ENCODE assay signal across 16 cellular contexts in the genomic region with DNA sequence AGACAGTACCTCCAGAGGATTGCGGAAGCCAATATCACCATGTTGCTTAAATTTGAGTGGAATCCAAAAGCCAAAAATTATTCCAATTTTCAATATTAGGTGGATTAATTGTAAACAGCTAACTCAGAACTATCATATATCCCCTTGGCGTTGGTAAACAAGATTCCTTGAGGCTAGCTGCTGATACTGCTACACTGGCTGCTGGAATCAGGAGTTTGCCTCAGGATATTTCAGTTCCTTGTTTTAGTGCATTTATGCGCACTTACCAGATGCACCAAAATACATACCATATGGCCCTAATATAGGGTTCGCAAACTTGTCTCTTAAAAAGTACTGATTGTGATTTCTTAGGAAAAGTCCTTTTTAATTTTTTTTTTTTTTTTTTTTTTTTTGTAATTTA.
DNase-seq lines count a peak whose midpoint lies in the region; TF ChIP-seq lines count a peak whose summit lies in the region.
"Had no signal": no experiment of that assay in that cellular context is flagged by ENCODE, and none has a peak within 500 bp of the region (broad histone marks: within the 10 kb centered on the region; RNA-seq: fewer than 3 reads in every experiment).

No MANE protein-coding gene starts in this region.

- H3K4me1 Mint-ChIP-seq in osteocyte (ENCODE audit: unreplicated experiment) = peaks cover 18% of the 10 kb centered on the region
- H3K4me1 Mint-ChIP-seq: CD14-positive monocyte; CD4-positive, alpha-beta memory T cell had no signal

- peaks cover 2% of the 10 kb centered on the region for H3K36me3 Mint-ChIP-seq in osteocyte (ENCODE audit: unreplicated experiment)
- H3K36me3 Mint-ChIP-seq: CD14-positive monocyte; CD4-positive, alpha-beta memory T cell had no signal

- H4K20me1 ChIP-seq in osteoblast (ENCODE audit: insufficient read depth, low read length) = no peaks in the 10 kb centered on the region
- H4K20me1 ChIP-seq: BLaER1 had no signal

- no peak for TF ChIP-seq CTCF in osteoblast (IDR thresholded peaks at IDR 0.05; ENCODE audit: extremely low read depth, low read depth, low read length)
- TF ChIP-seq CTCF in osteocyte (IDR thresholded peaks at IDR 0.05) = no peak

- no peaks in the 10 kb centered on the region for H3K79me2 ChIP-seq in osteoblast (ENCODE audit: insufficient read depth, low read length)

- H3K9me3 Mint-ChIP-seq in osteocyte (ENCODE audit: unreplicated experiment) = peaks cover 8% of the 10 kb centered on the region

- no peaks in the 10 kb centered on the region for H3K27me3 Mint-ChIP-seq in osteocyte (ENCODE audit: unreplicated experiment)
- H3K27me3 Mint-ChIP-seq: CD4-positive, alpha-beta memory T cell had no signal

- H3K36me3 ChIP-seq in SJCRH30 = no peaks in the 10 kb centered on the region
- H3K36me3 ChIP-seq in osteoblast (ENCODE audit: insufficient read depth, low read length) = no peaks in the 10 kb centered on the region
- H3K36me3 ChIP-seq: BLaER1 had no signal

- no peak overlapping the region for H3K4me2 ChIP-seq in osteoblast (ENCODE audit: insufficient read depth, low read length)
- H3K4me2 ChIP-seq: BLaER1 had no signal

- H3K27ac ChIP-seq in SJCRH30 = peak overlapping the region; percentile 52; the same call in 1 of the 2 replicates
- H3K27ac ChIP-seq in osteoblast (ENCODE audit: low read depth, low read length) = no peak overlapping the region
- H3K27ac ChIP-seq: BLaER1 had no signal

- no peaks in the 10 kb centered on the region for H3K27me3 ChIP-seq in SJCRH30
- H3K27me3 ChIP-seq in osteoblast (ENCODE audit: insufficient read depth, low read length) = no peaks in the 10 kb centered on the region
- H3K27me3 ChIP-seq: BLaER1 had no signal

- H3K27ac Mint-ChIP-seq in osteocyte (ENCODE audit: unreplicated experiment) = no peak overlapping the region
- H3K27ac Mint-ChIP-seq: CD14-positive monocyte; CD4-positive, alpha-beta memory T cell had no signal

- H3K4me1 ChIP-seq in SJCRH30 = peaks cover 8% of the 10 kb centered on the region; the same call in 1 of the 2 replicates
- no peaks in the 10 kb centered on the region for H3K4me1 ChIP-seq in osteoblast (ENCODE audit: insufficient read depth, low read length)
- H3K4me1 ChIP-seq: BLaER1 had no signal

- H3K9me3 ChIP-seq in SJCRH30 (replicated peaks) (no peaks in the 10 kb centered on the region), osteoblast (ENCODE audit: low read depth, low read length) (no peaks in the 10 kb centered on the region)
- H3K9me3 ChIP-seq: BLaER1 had no signal

- DNase-seq in DMS 273 (lab: John Stamatoyannopoulos, UW; ENCODE audit: unreplicated experiment) (peak; percentile 78), NCI-H2171 treated with DMSO at 0.1 percent for 48 hours (lab: John Stamatoyannopoulos, UW) (peak; percentile 29), SJCRH30 (no peak), osteoblast (ENCODE audit: insufficient read length, low spot score, missing footprints) (no peak), osteocyte (ENCODE audit: extremely low spot score, unreplicated experiment) (no peak), epidermal melanocyte (ENCODE audit: insufficient read length, low spot score) (no peak), NCI-H2227 (lab: John Stamatoyannopoulos, UW; ENCODE audit: unreplicated experiment) (no peak)
- DNase-seq: 8988T; CD4-positive, alpha-beta memory T cell; DMS53; DND-41; EL; H9 had no signal

- peak overlapping the region; percentile 67 for H2AFZ ChIP-seq in osteoblast (ENCODE audit: low read length)

- no peak overlapping the region for H3K4me3 ChIP-seq in SJCRH30
- H3K4me3 ChIP-seq in osteoblast (ENCODE audit: insufficient read depth, low read length) = no peak overlapping the region
- H3K4me3 ChIP-seq: BLaER1, GM12878 had no signal

- H3K4me3 Mint-ChIP-seq in osteocyte (ENCODE audit: unreplicated experiment) = no peak overlapping the region
- H3K4me3 Mint-ChIP-seq: CD14-positive monocyte; CD4-positive, alpha-beta memory T cell; H9 had no signal

Comparison
In these comparisons a context has a peak if more than half of its experiments do, and no peak if none do; other contexts are left out.
1. DNase-seq: peak in DMS 273 (single experiment) and NCI-H2171 treated with DMSO at 0.1 percent for 48 hours (single experiment); none in SJCRH30 (0 of 2), osteoblast (single experiment), osteocyte (single experiment), epidermal melanocyte (single experiment) and NCI-H2227 (single experiment).